ENCODE assay signal across 9 cellular contexts in genomic region chr9:10045598-10045997, GRCh38.
DNase-seq lines count a peak whose midpoint lies in the region; ATAC-seq, FAIRE-seq and TF ChIP-seq lines count a peak whose summit lies in the region.
"Had no signal": no experiment of that assay in that cellular context is flagged by ENCODE, and none has a peak within 500 bp of the region (broad histone marks: within the 10 kb centered on the region; RNA-seq: fewer than 3 reads in every experiment).

No MANE protein-coding gene starts in this region.

- BruUV-seq in endothelial cell of umbilical vein (replicated peaks; lab: Mats Ljungman, UMichigan): no TSS peak

- dilution Hi-C loops in endothelial cell of umbilical vein (cut with MboI; ENCODE audit: extremely low pct_ligation_motif_present, low sequenced_read_pairs): no loop called here

- H3K27me3 ChIP-seq in endothelial cell of umbilical vein (ENCODE audit: control insufficient read depth in 2 of 2, insufficient read depth in 2 of 2, low read length in 2 of 2): no peaks in the 10 kb centered on the region
- H3K27me3 ChIP-seq in pancreas: no peaks in the 10 kb centered on the region
- no peaks in the 10 kb centered on the region for H3K27me3 ChIP-seq in lower lobe of right lung (ENCODE audit: low read depth)

- H4K20me1 ChIP-seq in endothelial cell of umbilical vein (replicated peaks; ENCODE audit: control insufficient read depth, extremely low read depth, insufficient read depth, low read length): no peaks in the 10 kb centered on the region

- ATAC-seq in pancreas: no peak
- ATAC-seq in lower lobe of right lung: no peak
- ATAC-seq: WTC11 had no signal

- H3K9ac ChIP-seq in endothelial cell of umbilical vein (replicated peaks; ENCODE audit: extremely low read depth, insufficient read depth, low read length): no peak overlapping the region

- no peaks in the 10 kb centered on the region for H3K9me1 ChIP-seq in endothelial cell of umbilical vein (replicated peaks; ENCODE audit: control insufficient read depth, extremely low read depth, insufficient read depth, low read length)

- POLR2A ChIA-PET in endothelial cell of umbilical vein (lab: Charles Lee): interaction anchor here (0.6 kb wide), 2 partner anchors 13 to 219 kb away, joined by 3 read pairs; no protein-coding TSS in a partner anchor

- TF ChIP-seq POLR2A in endothelial cell of umbilical vein (IDR thresholded peaks at IDR 0.05; ENCODE audit: low read depth, low read length): no peak

- H2AFZ ChIP-seq in endothelial cell of umbilical vein (ENCODE audit: low read depth, low read length): no peak overlapping the region

- H3K4me1 ChIP-seq in endothelial cell of umbilical vein (ENCODE audit: control insufficient read depth, extremely low read depth, insufficient read depth, low read length) (no peaks in the 10 kb centered on the region), pancreas (no peaks in the 10 kb centered on the region), lower lobe of right lung (no peaks in the 10 kb centered on the region)

- FAIRE-seq in endothelial cell of umbilical vein (lab: Jason Lieb, UNC): peak; percentile 31
- peak; percentile 29 for FAIRE-seq in pancreas (lab: Jason Lieb, UNC)

- no peaks in the 10 kb centered on the region for H3K79me2 ChIP-seq in endothelial cell of umbilical vein (ENCODE audit: control insufficient read depth, insufficient read depth, low read length)

- 8 to 11% methylated on average over 2 of the region's 2 CpGs for WGBS in pancreas, 2 donors

- H3K4me2 ChIP-seq in endothelial cell of umbilical vein (ENCODE audit: insufficient read depth, low read length): no peak overlapping the region

- TF ChIP-seq CTCF in endothelial cell of umbilical vein (IDR thresholded peaks at IDR 0.05; ENCODE audit: extremely low read depth in 1 of 2, insufficient read depth in 1 of 2, low read depth in 1 of 2, low read length in 2 of 2): peak; percentile 11 to 42
- TF ChIP-seq CTCF in pancreas (IDR thresholded peaks at IDR 0.05): no peak
- no peak for TF ChIP-seq CTCF in lower lobe of right lung (IDR thresholded peaks at IDR 0.05)

- peak; percentile 38 for DNase-seq in NCI-H345 (lab: John Stamatoyannopoulos, UW)
- no peak for DNase-seq in NCI-H345 treated with DMSO at 0.1 percent for 48 hours (lab: John Stamatoyannopoulos, UW; ENCODE audit: unreplicated experiment)
- DNase-seq in NCI-H748 (lab: John Stamatoyannopoulos, UW; ENCODE audit: unreplicated experiment): peak; percentile 67
- DNase-seq in endothelial cell of umbilical vein (ENCODE audit: low read depth, low spot score): peak; percentile 58
- no peak for DNase-seq in pancreas
- DNase-seq in DMS79 (lab: John Stamatoyannopoulos, UW): no peak
- DNase-seq in effector CD8-positive, alpha-beta T cell (lab: John Stamatoyannopoulos, UW): no peak
- no peak for DNase-seq in lower lobe of right lung

- no peak overlapping the region for H3K4me3 ChIP-seq in endothelial cell of umbilical vein (replicated peaks in 1 of 3; ENCODE audit: insufficient read depth in 1 of 3, low read depth in 1 of 3, low read length in 3 of 3)
- no peak overlapping the region for H3K4me3 ChIP-seq in pancreas
- no peak overlapping the region for H3K4me3 ChIP-seq in lower lobe of right lung

- intact Hi-C loops in endothelial cell of umbilical vein (cut with micrococcal nuclease) (no loop called here), pancreas (cut with DNase I) (no loop called here), lower lobe of right lung (cut with DNase I) (no loop called here)

- CTCF ChIA-PET in endothelial cell of umbilical vein (lab: Charles Lee): interaction anchor here (0.7 to 3.1 kb wide), 30 partner anchors 8 to 811 kb away, joined by 3 to 46 read pairs (median 4); no protein-coding TSS in a partner anchor

- H3K9me3 ChIP-seq in endothelial cell of umbilical vein (replicated peaks; ENCODE audit: control insufficient read depth, insufficient read depth, low read length) (no peaks in the 10 kb centered on the region), pancreas (no peaks in the 10 kb centered on the region), lower lobe of right lung (no peaks in the 10 kb centered on the region)

- H3K36me3 ChIP-seq in endothelial cell of umbilical vein (ENCODE audit: control insufficient read depth in 2 of 2, extremely low read depth in 1 of 2, insufficient read depth in 2 of 2, low read length in 2 of 2) (no peaks in the 10 kb centered on the region), pancreas (no peaks in the 10 kb centered on the region), lower lobe of right lung (no peaks in the 10 kb centered on the region)

- H3K27ac ChIP-seq in endothelial cell of umbilical vein (ENCODE audit: insufficient read depth, low read depth, low read length) (no peak overlapping the region), pancreas (no peak overlapping the region), lower lobe of right lung (no peak overlapping the region)

TF ChIP-seq in endothelial cell of umbilical vein, 7 proteins besides CTCF, POLR2A, EP300 and RAD21:
- TF ChIP-seq GATA2 (IDR thresholded peaks at IDR 0.05; ENCODE audit: insufficient read depth, insufficient read length, low read depth, low read length) (no peak), FOS (IDR thresholded peaks at IDR 0.05; ENCODE audit: borderline replicate concordance, insufficient read depth, low read length) (no peak), EZH2 (IDR thresholded peaks at IDR 0.05; ENCODE audit: borderline replicate concordance, low read depth, low read length, severe bottlenecking) (no peak), MYC (IDR thresholded peaks at IDR 0.05; ENCODE audit: low read depth, low read length) (no peak)

Comparison
In these comparisons a context has a peak if more than half of its experiments do, and no peak if none do; other contexts are left out.
1. DNase-seq: peak in NCI-H345 (single experiment), NCI-H748 (single experiment) and endothelial cell of umbilical vein (single experiment); none in NCI-H345 treated with DMSO at 0.1 percent for 48 hours (single experiment), pancreas (0 of 6), DMS79 (single experiment), effector CD8-positive, alpha-beta T cell (single experiment) and lower lobe of right lung (single experiment).
2. CTCF ChIP-seq: peak in endothelial cell of umbilical vein (2 of 2); none in pancreas (0 of 4) and lower lobe of right lung (single experiment).